ENCODE assay signal across 6 cellular contexts in genomic region chr5:68738236-68738635, GRCh38.
"Had no signal": no experiment of that assay in that cellular context is flagged by ENCODE, and none has a peak within 500 bp of the region (broad histone marks: within the 10 kb centered on the region; RNA-seq: fewer than 3 reads in every experiment).

No MANE protein-coding gene starts in this region.

- H3K4me3 Mint-ChIP-seq: GM23338, H9, IgD-negative memory B cell had no signal

- H3K4me3 ChIP-seq: GM23338 had no signal

- H3K9me3 Mint-ChIP-seq: GM23338, H9, IgD-negative memory B cell had no signal

- H3K36me3 Mint-ChIP-seq: IgD-negative memory B cell had no signal

- H3K27ac Mint-ChIP-seq: GM23338, H9, IgD-negative memory B cell had no signal

- H3K4me1 Mint-ChIP-seq: GM23338, H9 had no signal

- DNase-seq: H9, HCEC 1CT had no signal

- H3K27ac ChIP-seq: HL-60 had no signal

- ATAC-seq: GM23338, HepG2 had no signal
